ENCODE assay signal across 8 cellular contexts in genomic region chr20:3276400-3277015, GRCh38. TPM values are rescaled to one million over a fixed set of nuclear protein-coding genes. Genes with fewer than 3 reads are reported as not detected.
A peak's percentile ranks its signal among the peaks of the same experiment; 100 is the strongest.
DNase-seq lines count a peak whose midpoint lies in the region; ATAC-seq and TF ChIP-seq lines count a peak whose summit lies in the region.

No MANE protein-coding gene starts in this region.

- no peak overlapping the region for H3K4me3 ChIP-seq in cardiac fibroblast (replicated peaks in 1 of 2; ENCODE audit: low read depth in 2 of 2, low read length in 2 of 2)
- H3K4me3 ChIP-seq in smooth muscle cell: no peak overlapping the region

- peak overlapping the region; percentile 65 for H3K27ac Mint-ChIP-seq in osteocyte (ENCODE audit: unreplicated experiment)

- H3F3A ChIP-seq in smooth muscle cell (ENCODE audit: low read depth): no peaks in the 10 kb centered on the region

- no peak for ATAC-seq in stimulated activated naive CD8-positive, alpha-beta T cell treated with anti-CD3 and anti-CD28 coated beads, Interleukin-15, Interleukin-2, amounts not matched to agents 100 U/mL and 50 U/mL, for 24 hours
- no peak for ATAC-seq in GM21381 (IDR thresholded peaks at IDR 0.05; ENCODE audit: unreplicated experiment)

- WGBS in smooth muscle cell (ENCODE audit: low lambda C conversion rate): 77% methylated on average over 1 of the region's 1 CpG

- peaks cover 8% of the 10 kb centered on the region for H3K36me3 ChIP-seq in smooth muscle cell (ENCODE audit: low read depth)

- DNase-seq in NCI-H2029 treated with DMSO at 0.1 percent for 48 hours (lab: John Stamatoyannopoulos, UW): peak; percentile 54
- peak; percentile 59 to 62 for DNase-seq in cardiac fibroblast (ENCODE audit: low read depth in 2 of 2)
- DNase-seq in osteocyte (ENCODE audit: extremely low spot score, unreplicated experiment): no peak
- no peak for DNase-seq in smooth muscle cell (lab: John Stamatoyannopoulos, UW; ENCODE audit: unreplicated experiment)
- no peak for DNase-seq in stimulated activated naive CD8-positive, alpha-beta T cell treated with anti-CD3 and anti-CD28 coated beads, Interleukin-15, Interleukin-2, amounts not matched to agents 100 U/mL and 50 U/mL, for 24 hours
- DNase-seq in NOMO-1 treated with DMSO at 0.1 percent for 48 hours (lab: John Stamatoyannopoulos, UW; ENCODE audit: unreplicated experiment): no peak

- no peaks in the 10 kb centered on the region for H3K79me2 ChIP-seq in smooth muscle cell (ENCODE audit: low read depth)

- TF ChIP-seq CTCF in GM12873 (IDR thresholded peaks at IDR 0.05; ENCODE audit: insufficient read depth, low read depth, low read length, missing control alignments): peak; percentile 56
- peak; percentile 33 for TF ChIP-seq CTCF in cardiac fibroblast (IDR thresholded peaks at IDR 0.05; ENCODE audit: low read depth, low read length)
- no peak for TF ChIP-seq CTCF in osteocyte (IDR thresholded peaks at IDR 0.05)
- no peak for TF ChIP-seq CTCF in smooth muscle cell (IDR thresholded peaks at IDR 0.05; ENCODE audit: borderline replicate concordance, insufficient read depth, poor library complexity, severe bottlenecking)

- H3K27me3 ChIP-seq in smooth muscle cell (ENCODE audit: low read depth): no peaks in the 10 kb centered on the region

- H3K27ac ChIP-seq in smooth muscle cell (ENCODE audit: low read depth): no peak overlapping the region

- no peak overlapping the region for H3K9ac ChIP-seq in smooth muscle cell (ENCODE audit: low read depth)

- H3K4me1 Mint-ChIP-seq in osteocyte (ENCODE audit: unreplicated experiment): peaks cover 4% of the 10 kb centered on the region

- H3K27me3 Mint-ChIP-seq in osteocyte (ENCODE audit: unreplicated experiment): no peaks in the 10 kb centered on the region

- H3K9me3 Mint-ChIP-seq in osteocyte (ENCODE audit: unreplicated experiment): no peaks in the 10 kb centered on the region

- H3K4me2 ChIP-seq in smooth muscle cell: no peak overlapping the region

- no peak overlapping the region for H3K4me3 Mint-ChIP-seq in osteocyte (ENCODE audit: unreplicated experiment)

- H3K4me1 ChIP-seq in smooth muscle cell (ENCODE audit: low read depth): no peaks in the 10 kb centered on the region

- no peaks in the 10 kb centered on the region for H3K9me3 ChIP-seq in smooth muscle cell (replicated peaks; ENCODE audit: low read depth)

- H2AFZ ChIP-seq in smooth muscle cell (ENCODE audit: low read depth): no peak overlapping the region

- H3K36me3 Mint-ChIP-seq in osteocyte (ENCODE audit: unreplicated experiment): peaks cover 38% of the 10 kb centered on the region

- H4K20me1 ChIP-seq in smooth muscle cell (ENCODE audit: low read depth): no peaks in the 10 kb centered on the region

RNA-seq across cellular contexts. Expression of gene SLC4A11, which starts 37.5 kb away (rescaled TPM):
- total RNA-seq in osteocyte: 2.4 and 3.2 TPM in 2 replicates
- total RNA-seq in smooth muscle cell: 0.27 and 0.45 TPM in 2 replicates
- polyA plus RNA-seq in smooth muscle cell: 1.5 and 3.4 TPM in 2 replicates

Comparison
In these comparisons a context has a peak if more than half of its experiments do, and no peak if none do; other contexts are left out.
1. CTCF ChIP-seq: peak in GM12873 (single experiment) and cardiac fibroblast (single experiment); none in osteocyte (single experiment) and smooth muscle cell (single experiment).
2. DNase-seq: peak in NCI-H2029 treated with DMSO at 0.1 percent for 48 hours (single experiment) and cardiac fibroblast (2 of 2); none in osteocyte (single experiment), smooth muscle cell (single experiment), stimulated activated naive CD8-positive, alpha-beta T cell treated with anti-CD3 and anti-CD28 coated beads, Interleukin-15, Interleukin-2, amounts not matched to agents 100 U/mL and 50 U/mL, for 24 hours (single experiment) and NOMO-1 treated with DMSO at 0.1 percent for 48 hours (single experiment).